14 cellular contexts compared by ENCODE assay signal in the genomic region with DNA sequence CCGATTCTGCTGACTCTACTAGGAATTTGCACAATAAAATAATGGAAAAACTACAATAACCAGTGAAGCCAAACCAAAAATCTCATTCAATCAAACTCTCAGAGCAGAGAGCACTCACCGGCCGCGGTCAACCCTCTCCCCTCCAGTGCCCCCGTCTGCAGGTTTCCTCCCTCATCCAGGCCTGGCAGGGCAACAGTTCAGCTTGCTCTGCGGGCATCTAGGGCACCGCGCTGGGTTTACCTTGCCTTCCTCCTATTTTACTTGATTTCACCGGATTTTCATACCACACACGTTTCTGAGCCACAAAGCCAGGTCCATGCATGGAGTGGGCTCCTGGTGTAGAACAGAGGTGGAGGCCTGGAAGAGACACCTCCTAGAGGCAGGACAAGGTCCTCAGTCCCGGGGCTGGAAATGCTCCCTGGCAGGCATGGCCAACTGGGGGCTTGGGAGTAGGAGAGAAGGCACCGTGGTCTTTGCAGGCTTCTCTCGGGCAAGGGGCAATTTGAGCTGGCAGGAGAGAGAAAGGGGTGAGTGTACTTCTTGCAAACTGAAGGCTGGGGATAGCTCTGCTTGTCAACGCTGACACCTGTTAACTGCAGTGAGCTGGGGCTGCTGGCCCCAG.
"Had no signal": no experiment of that assay in that cellular context is flagged by ENCODE, and none has a peak within 500 bp of the region (broad histone marks: within the 10 kb centered on the region; RNA-seq: fewer than 3 reads in every experiment).

No MANE protein-coding gene starts in this region.

- H3K4me1 ChIP-seq: parathyroid adenoma, transverse colon had no signal

- H3K9me3 Mint-ChIP-seq: activated B cell treated with CpG ODN at 0.5 μM for 24 hours; activated naive CD4-positive, alpha-beta T cell treated with anti-CD3 and anti-CD28 coated beads, Interleukin-2, amount 50 U/mL, for 24 hours; central memory CD8-positive, alpha-beta T cell; stimulated activated memory B cell treated with anti-CD40 and anti-IgM and Interleukin-4, amounts not matched to agents 10 μg/mL and 1 μg/mL and 100 μg/mL, for 72 hours; T-helper 1 cell treated with Interleukin-12 subunit alpha and Interleukin-12 subunit beta and Interleukin-4 antibody, amounts not matched to agents 30 μg/mL and 1 μg/mL, for 36 hours had no signal

- H3K27ac ChIP-seq: parathyroid adenoma, transverse colon had no signal

- H3K27me3 Mint-ChIP-seq: activated B cell treated with CpG ODN at 0.5 μM for 24 hours; central memory CD8-positive, alpha-beta T cell had no signal

- ATAC-seq: SK-N-SH treated with all-trans-retinoic acid at 6 μM for 48 hours; stimulated activated memory B cell treated with anti-CD40 and anti-IgM and Interleukin-4, amounts not matched to agents 10 μg/mL and 1 μg/mL and 100 μg/mL, for 72 hours had no signal

- H3K9me3 ChIP-seq: transverse colon had no signal

- DNase-seq: activated B cell treated with CpG ODN at 0.5 μM for 24 hours, dermis blood vessel endothelial cell, hippocampal formation, retina, SHP77, substantia nigra, transverse colon had no signal

- H3K36me3 Mint-ChIP-seq: activated naive CD4-positive, alpha-beta T cell treated with anti-CD3 and anti-CD28 coated beads, Interleukin-2, amount 50 U/mL, for 24 hours; stimulated activated memory B cell treated with anti-CD40 and anti-IgM and Interleukin-4, amounts not matched to agents 10 μg/mL and 1 μg/mL and 100 μg/mL, for 72 hours had no signal

- H3K4me1 Mint-ChIP-seq: activated B cell treated with CpG ODN at 0.5 μM for 24 hours; activated naive CD4-positive, alpha-beta T cell treated with anti-CD3 and anti-CD28 coated beads, Interleukin-2, amount 50 U/mL, for 24 hours; central memory CD8-positive, alpha-beta T cell; stimulated activated memory B cell treated with anti-CD40 and anti-IgM and Interleukin-4, amounts not matched to agents 10 μg/mL and 1 μg/mL and 100 μg/mL, for 72 hours had no signal

- H3K27ac Mint-ChIP-seq: activated B cell treated with CpG ODN at 0.5 μM for 24 hours; activated naive CD4-positive, alpha-beta T cell treated with anti-CD3 and anti-CD28 coated beads, Interleukin-2, amount 50 U/mL, for 24 hours; stimulated activated memory B cell treated with anti-CD40 and anti-IgM and Interleukin-4, amounts not matched to agents 10 μg/mL and 1 μg/mL and 100 μg/mL, for 72 hours; T-helper 1 cell treated with Interleukin-12 subunit alpha and Interleukin-12 subunit beta and Interleukin-4 antibody, amounts not matched to agents 30 μg/mL and 1 μg/mL, for 36 hours had no signal

- H3K4me3 Mint-ChIP-seq: activated B cell treated with CpG ODN at 0.5 μM for 24 hours; activated naive CD4-positive, alpha-beta T cell treated with anti-CD3 and anti-CD28 coated beads, Interleukin-2, amount 50 U/mL, for 24 hours; central memory CD8-positive, alpha-beta T cell; stimulated activated memory B cell treated with anti-CD40 and anti-IgM and Interleukin-4, amounts not matched to agents 10 μg/mL and 1 μg/mL and 100 μg/mL, for 72 hours; T-helper 1 cell treated with Interleukin-12 subunit alpha and Interleukin-12 subunit beta and Interleukin-4 antibody, amounts not matched to agents 30 μg/mL and 1 μg/mL, for 36 hours had no signal

- H3K27me3 ChIP-seq: transverse colon had no signal

- H3K4me3 ChIP-seq: smooth muscle cell, transverse colon had no signal

- H3K36me3 ChIP-seq: transverse colon had no signal
